In the genomic region with DNA sequence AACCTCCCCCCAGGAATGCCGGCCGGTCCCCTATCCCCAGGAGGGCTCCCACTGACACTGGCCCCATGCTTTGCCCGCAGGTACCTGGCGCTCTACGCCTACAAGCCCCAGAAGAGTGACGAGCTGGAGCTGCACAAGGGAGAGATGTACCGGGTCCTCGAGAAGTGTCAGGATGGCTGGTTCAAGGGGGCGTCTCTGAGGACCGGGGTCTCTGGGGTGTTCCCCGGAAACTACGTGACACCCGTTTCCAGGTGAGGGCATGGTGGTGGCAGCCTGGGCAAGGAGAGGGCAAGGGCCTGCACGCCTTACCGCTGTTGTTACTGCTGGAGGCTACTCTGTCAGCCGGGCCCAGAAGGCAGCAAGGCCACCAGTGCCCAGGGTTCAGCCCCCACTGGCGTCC, we compare ENCODE assay signal across 1 cellular context.
TF ChIP-seq lines count a peak whose summit lies in the region.

No MANE protein-coding gene starts in this region.

TF ChIP-seq in H1, 55 proteins besides CTCF, POLR2A, EP300 and RAD21 (continued from another document):
- no peak for TF ChIP-seq RBBP5 (IDR thresholded peaks at IDR 0.05; ENCODE audit: borderline replicate concordance, low read depth, low read length)
- TF ChIP-seq EGR1 (IDR thresholded peaks at IDR 0.05; ENCODE audit: borderline replicate concordance, low read depth, low read length): no peak
- no peak for TF ChIP-seq CHD2 (IDR thresholded peaks at IDR 0.05; ENCODE audit: low read length)
- TF ChIP-seq KDM4A (IDR thresholded peaks at IDR 0.05; ENCODE audit: low read depth, low read length, severe bottlenecking): no peak
- TF ChIP-seq SUZ12 (IDR thresholded peaks at IDR 0.05; ENCODE audit: low read length): no peak
- TF ChIP-seq EZH2 (IDR thresholded peaks at IDR 0.05; ENCODE audit: low read depth, low read length, severe bottlenecking): no peak
- TF ChIP-seq TAF7 (optimal IDR thresholded peaks at IDR 0.05; ENCODE audit: borderline replicate concordance, low read depth, low read length): no peak
- no peak for TF ChIP-seq TBP (IDR thresholded peaks at IDR 0.05; ENCODE audit: low read depth, low read length)
- TF ChIP-seq CTBP2 (IDR thresholded peaks at IDR 0.05; ENCODE audit: borderline replicate concordance, insufficient read depth, insufficient read length, low read length): no peak
- no peak for TF ChIP-seq CREB1 (IDR thresholded peaks at IDR 0.05)
